ENCODE assay signal across 21 cellular contexts in genomic region chr1:99579691-99580171, GRCh38.
DNase-seq lines count a peak whose midpoint lies in the region; ATAC-seq, FAIRE-seq and TF ChIP-seq lines count a peak whose summit lies in the region.
"Had no signal": no experiment of that assay in that cellular context is flagged by ENCODE, and none has a peak within 500 bp of the region (broad histone marks: within the 10 kb centered on the region; RNA-seq: fewer than 3 reads in every experiment).

No MANE protein-coding gene starts in this region.

- no peak for FAIRE-seq in endothelial cell of umbilical vein (lab: Jason Lieb, UNC)
- FAIRE-seq: GM12878, HTR-8/SVneo, RCC 7860 had no signal

- H3K27me3 Mint-ChIP-seq in activated T-helper 17 cell treated with anti-CD3 and anti-CD28 coated beads, Interleukin-2, amount 50 U/mL, for 72 hours = peaks cover 7% of the 10 kb centered on the region
- H3K27me3 Mint-ChIP-seq in activated T-cell treated with anti-CD3 and anti-CD28 coated beads, Interleukin-2, amount 50 U/mL, for 72 hours (ENCODE audit: low read depth) = no peaks in the 10 kb centered on the region

- H3K27ac Mint-ChIP-seq in activated T-helper 17 cell treated with anti-CD3 and anti-CD28 coated beads, Interleukin-2, amount 50 U/mL, for 72 hours = no peak overlapping the region
- no peak overlapping the region for H3K27ac Mint-ChIP-seq in activated T-cell treated with anti-CD3 and anti-CD28 coated beads, Interleukin-2, amount 50 U/mL, for 72 hours
- H3K27ac Mint-ChIP-seq: activated naive CD4-positive, alpha-beta T cell treated with anti-CD3 and anti-CD28 coated beads, Interleukin-2, amount 50 U/mL, for 72 hours had no signal

- H3K9me3 ChIP-seq in RWPE2 (ENCODE audit: severe bottlenecking) (no peaks in the 10 kb centered on the region), endothelial cell of umbilical vein (replicated peaks; ENCODE audit: control insufficient read depth, insufficient read depth, low read length) (no peaks in the 10 kb centered on the region)
- H3K9me3 ChIP-seq: Caco-2, lower lobe of right lung had no signal

- TF ChIP-seq CTCF in RWPE2 (IDR thresholded peaks at IDR 0.05; ENCODE audit: poor library complexity, severe bottlenecking) = no peak
- TF ChIP-seq CTCF in endothelial cell of umbilical vein (IDR thresholded peaks at IDR 0.05; ENCODE audit: extremely low read depth in 1 of 2, insufficient read depth in 1 of 2, low read depth in 1 of 2, low read length in 2 of 2) = no peak

- POLR2A ChIA-PET in endothelial cell of umbilical vein (lab: Charles Lee) = no interaction called here

- CTCF ChIA-PET in endothelial cell of umbilical vein (lab: Charles Lee) = no interaction called here

- H3K79me2 ChIP-seq in endothelial cell of umbilical vein (ENCODE audit: control insufficient read depth, insufficient read depth, low read length) = no peaks in the 10 kb centered on the region

- dilution Hi-C loops in endothelial cell of umbilical vein (cut with MboI; ENCODE audit: extremely low pct_ligation_motif_present, low sequenced_read_pairs) = no loop called here

- peaks cover 15% of the 10 kb centered on the region for H3K4me1 ChIP-seq in RWPE2 (ENCODE audit: insufficient read depth, poor library complexity, severe bottlenecking)
- H3K4me1 ChIP-seq in endothelial cell of umbilical vein (ENCODE audit: control insufficient read depth, extremely low read depth, insufficient read depth, low read length) = no peaks in the 10 kb centered on the region
- H3K4me1 ChIP-seq: Caco-2, lower lobe of right lung had no signal

- H3K36me3 ChIP-seq in RWPE2 (ENCODE audit: low read depth) (no peaks in the 10 kb centered on the region), endothelial cell of umbilical vein (ENCODE audit: control insufficient read depth in 2 of 2, extremely low read depth in 1 of 2, insufficient read depth in 2 of 2, low read length in 2 of 2) (no peaks in the 10 kb centered on the region)
- H3K36me3 ChIP-seq: lower lobe of right lung had no signal

- peak overlapping the region; percentile 42 for H2AFZ ChIP-seq in endothelial cell of umbilical vein (ENCODE audit: low read depth, low read length)

- H3K4me3 Mint-ChIP-seq in activated T-helper 17 cell treated with anti-CD3 and anti-CD28 coated beads, Interleukin-2, amount 50 U/mL, for 72 hours = no peak overlapping the region
- no peak overlapping the region for H3K4me3 Mint-ChIP-seq in activated T-cell treated with anti-CD3 and anti-CD28 coated beads, Interleukin-2, amount 50 U/mL, for 72 hours
- H3K4me3 Mint-ChIP-seq: central memory CD8-positive, alpha-beta T cell; H9 had no signal

- H3K27ac ChIP-seq in RWPE2 (ENCODE audit: poor library complexity, severe bottlenecking) (peak overlapping the region; percentile 68), endothelial cell of umbilical vein (ENCODE audit: insufficient read depth, low read depth, low read length) (no peak overlapping the region)
- H3K27ac ChIP-seq: lower lobe of right lung, SK-N-MC had no signal

- no TSS peak for BruUV-seq in endothelial cell of umbilical vein (replicated peaks; lab: Mats Ljungman, UMichigan)

- DNase-seq in RWPE2 (ENCODE audit: low spot score) (no peak), endothelial cell of umbilical vein (ENCODE audit: low read depth, low spot score) (peak; percentile 56), left lobe of liver (ENCODE audit: low spot score) (no peak), renal cortical epithelial cell (ENCODE audit: low read depth) (peak; percentile 52)
- DNase-seq in activated T-cell treated with anti-CD3 and anti-CD28 coated beads, Interleukin-2, amount 50 U/mL, for 72 hours = no peak
- DNase-seq: C1 segment of cervical spinal cord; Caco-2; foreskin fibroblast; H9; lower lobe of right lung; NCI-H526 treated with DMSO at 0.1 percent for 48 hours; retina; stimulated activated naive CD4-positive, alpha-beta T cell treated with Interleukin-2 at 50 U/mL for 16 hours had no signal

- H3K27me3 ChIP-seq in RWPE2 (ENCODE audit: insufficient read depth, poor library complexity, severe bottlenecking) (no peaks in the 10 kb centered on the region), endothelial cell of umbilical vein (ENCODE audit: control insufficient read depth in 2 of 2, insufficient read depth in 2 of 2, low read length in 2 of 2) (no peaks in the 10 kb centered on the region)

- intact Hi-C loops in endothelial cell of umbilical vein (cut with micrococcal nuclease) = no loop called here

- H3K4me3 ChIP-seq in RWPE2 (ENCODE audit: severe bottlenecking) (no peak overlapping the region), endothelial cell of umbilical vein (replicated peaks in 1 of 3; ENCODE audit: insufficient read depth in 1 of 3, low read depth in 1 of 3, low read length in 3 of 3) (no peak overlapping the region)
- H3K4me3 ChIP-seq: GM12878, lower lobe of right lung, SK-N-MC had no signal

- no peaks in the 10 kb centered on the region for H3K4me1 Mint-ChIP-seq in activated T-helper 17 cell treated with anti-CD3 and anti-CD28 coated beads, Interleukin-2, amount 50 U/mL, for 72 hours
- H3K4me1 Mint-ChIP-seq in activated T-cell treated with anti-CD3 and anti-CD28 coated beads, Interleukin-2, amount 50 U/mL, for 72 hours (ENCODE audit: low read depth) = no peaks in the 10 kb centered on the region
- H3K4me1 Mint-ChIP-seq: central memory CD8-positive, alpha-beta T cell had no signal

- H3K9me1 ChIP-seq in endothelial cell of umbilical vein (replicated peaks; ENCODE audit: control insufficient read depth, extremely low read depth, insufficient read depth, low read length) = no peaks in the 10 kb centered on the region

- no peaks in the 10 kb centered on the region for H3K36me3 Mint-ChIP-seq in activated T-helper 17 cell treated with anti-CD3 and anti-CD28 coated beads, Interleukin-2, amount 50 U/mL, for 72 hours (ENCODE audit: low read depth)
- no peaks in the 10 kb centered on the region for H3K36me3 Mint-ChIP-seq in activated T-cell treated with anti-CD3 and anti-CD28 coated beads, Interleukin-2, amount 50 U/mL, for 72 hours (ENCODE audit: insufficient read depth in 2 of 2)
- H3K36me3 Mint-ChIP-seq: activated naive CD4-positive, alpha-beta T cell treated with anti-CD3 and anti-CD28 coated beads, Interleukin-2, amount 50 U/mL, for 72 hours had no signal

- no peak overlapping the region for H3K9ac ChIP-seq in endothelial cell of umbilical vein (replicated peaks; ENCODE audit: extremely low read depth, insufficient read depth, low read length)

- H3K4me2 ChIP-seq in endothelial cell of umbilical vein (ENCODE audit: insufficient read depth, low read length) = no peak overlapping the region

- no peaks in the 10 kb centered on the region for H4K20me1 ChIP-seq in endothelial cell of umbilical vein (replicated peaks; ENCODE audit: control insufficient read depth, extremely low read depth, insufficient read depth, low read length)

- ATAC-seq in RWPE2 (ENCODE audit: low read depth) (no peak), left lobe of liver (peak; percentile 63), HG03354 (IDR thresholded peaks at IDR 0.05; ENCODE audit: poor library complexity, severe bottlenecking, unreplicated experiment) (no peak)
- ATAC-seq in activated T-helper 17 cell treated with anti-CD3 and anti-CD28 coated beads, Interleukin-2, amount 50 U/mL, for 72 hours (replicated peaks) = no peak
- ATAC-seq in activated T-cell treated with anti-CD3 and anti-CD28 coated beads, Interleukin-2, amount 50 U/mL, for 72 hours (replicated peaks in 1 of 2) = no peak
- ATAC-seq: activated naive CD4-positive, alpha-beta T cell treated with anti-CD3 and anti-CD28 coated beads, Interleukin-2, amount 50 U/mL, for 72 hours had no signal

- H3K9me3 Mint-ChIP-seq in activated T-helper 17 cell treated with anti-CD3 and anti-CD28 coated beads, Interleukin-2, amount 50 U/mL, for 72 hours = peaks cover 4% of the 10 kb centered on the region
- H3K9me3 Mint-ChIP-seq in activated T-cell treated with anti-CD3 and anti-CD28 coated beads, Interleukin-2, amount 50 U/mL, for 72 hours = no peaks in the 10 kb centered on the region
- H3K9me3 Mint-ChIP-seq: activated naive CD4-positive, alpha-beta T cell treated with anti-CD3 and anti-CD28 coated beads, Interleukin-2, amount 50 U/mL, for 72 hours; central memory CD8-positive, alpha-beta T cell; H9 had no signal

- no peak for TF ChIP-seq POLR2A in endothelial cell of umbilical vein (IDR thresholded peaks at IDR 0.05; ENCODE audit: low read depth, low read length)

TF ChIP-seq in endothelial cell of umbilical vein, 7 proteins besides CTCF, POLR2A, EP300 and RAD21:
- TF ChIP-seq EZH2 (IDR thresholded peaks at IDR 0.05; ENCODE audit: borderline replicate concordance, low read depth, low read length, severe bottlenecking) (no peak), MAX (IDR thresholded peaks at IDR 0.05; ENCODE audit: insufficient read depth, insufficient read length) (no peak), FOS (IDR thresholded peaks at IDR 0.05; ENCODE audit: borderline replicate concordance, insufficient read depth, low read length) (no peak), GATA2 (IDR thresholded peaks at IDR 0.05; ENCODE audit: insufficient read depth, insufficient read length, low read depth, low read length) (no peak), MYC (IDR thresholded peaks at IDR 0.05; ENCODE audit: low read depth, low read length) (no peak), POLR2AphosphoS5 (IDR thresholded peaks at IDR 0.05; ENCODE audit: insufficient read depth, low read depth, low read length) (no peak), JUN (IDR thresholded peaks at IDR 0.05; ENCODE audit: borderline replicate concordance, insufficient read depth, insufficient read length, low read depth) (no peak)
TF ChIP-seq in endothelial cell of umbilical vein: peak in this region for 0.

Comparison
In these comparisons a context has a peak if more than half of its experiments do, and no peak if none do; other contexts are left out.
1. DNase-seq: peak in endothelial cell of umbilical vein (single experiment) and renal cortical epithelial cell (single experiment); none in RWPE2 (single experiment), left lobe of liver (single experiment) and activated T-cell treated with anti-CD3 and anti-CD28 coated beads, Interleukin-2, amount 50 U/mL, for 72 hours (0 of 2).